Comparison of ENCODE assay signal across 21 cellular contexts in the genomic region with DNA sequence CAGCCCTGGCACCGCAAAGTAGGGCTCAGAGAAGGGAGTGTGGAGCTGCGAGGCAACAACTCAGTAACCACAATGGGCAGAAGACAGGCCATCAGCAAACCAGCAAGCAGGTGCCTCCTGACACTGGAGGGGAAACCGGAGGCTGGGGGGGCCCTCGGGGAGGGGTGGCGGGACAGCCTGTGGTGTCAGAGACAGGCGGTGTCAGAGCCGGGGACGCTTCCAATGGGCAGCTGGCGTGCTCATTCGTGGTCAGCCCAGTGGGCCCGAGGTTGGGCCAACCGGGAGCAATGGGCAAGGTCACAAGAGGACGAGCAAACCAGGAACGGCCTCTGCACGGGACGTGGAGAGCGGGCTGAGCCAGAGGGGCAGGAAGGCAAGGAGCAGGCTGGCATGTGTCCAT.
"Had no signal": no experiment of that assay in that cellular context is flagged by ENCODE, and none has a peak within 500 bp of the region (broad histone marks: within the 10 kb centered on the region; RNA-seq: fewer than 3 reads in every experiment).

No MANE protein-coding gene starts in this region.

- ATAC-seq: activated CD4-positive, alpha-beta T cell treated with anti-CD3 and anti-CD28 coated beads for 36 hours; activated CD8-positive, alpha-beta T cell treated with anti-CD3 and anti-CD28 coated beads, Interleukin-2, amount 10 ng/mL, durations not matched to agents 7 days and 5 days; activated naive CD4-positive, alpha-beta T cell treated with anti-CD3 and anti-CD28 coated beads, Interleukin-2, amount 50 U/mL, for 72 hours; activated T-cell treated with anti-CD3 and anti-CD28 coated beads, Interleukin-2, amount 50 U/mL, for 72 hours; gastroesophageal sphincter had no signal

- H3K27ac ChIP-seq: gastroesophageal sphincter, hepatocyte, left ventricle myocardium inferior, ovary, right atrium auricular region, tibial nerve had no signal

- H3K27me3 ChIP-seq: gastroesophageal sphincter, hepatocyte, ovary, right atrium auricular region, tibial nerve had no signal

- H3K4me1 ChIP-seq: gastroesophageal sphincter, left ventricle myocardium inferior, right atrium auricular region, tibial nerve had no signal

- H3K27me3 Mint-ChIP-seq: activated CD4-positive, alpha-beta T cell treated with anti-CD3 and anti-CD28 coated beads for 36 hours; naive B cell had no signal

- H3K4me3 ChIP-seq: gastroesophageal sphincter, hepatocyte, left ventricle myocardium inferior, ovary, right atrium auricular region, tibial nerve had no signal

- H3K27ac Mint-ChIP-seq: activated CD4-positive, alpha-beta T cell treated with anti-CD3 and anti-CD28 coated beads for 36 hours; activated CD8-positive, alpha-beta T cell treated with anti-CD3 and anti-CD28 coated beads, Interleukin-2, amount 10 ng/mL, durations not matched to agents 7 days and 5 days; activated T-cell treated with anti-CD3 and anti-CD28 coated beads, Interleukin-2, amount 50 U/mL, for 72 hours; nephron progenitor cell had no signal

- H2AFZ ChIP-seq: hepatocyte had no signal

- H3K9me3 ChIP-seq: gastroesophageal sphincter, left ventricle myocardium inferior, ovary, right atrium auricular region, tibial nerve had no signal

- H3K4me2 ChIP-seq: hepatocyte had no signal

- H3K9me3 Mint-ChIP-seq: activated naive CD4-positive, alpha-beta T cell treated with anti-CD3 and anti-CD28 coated beads, Interleukin-2, amount 50 U/mL, for 72 hours; activated T-cell treated with anti-CD3 and anti-CD28 coated beads, Interleukin-2, amount 50 U/mL, for 72 hours; naive B cell; nephron progenitor cell had no signal

- H3K4me3 Mint-ChIP-seq: activated CD4-positive, alpha-beta T cell treated with anti-CD3 and anti-CD28 coated beads for 36 hours; activated CD8-positive, alpha-beta T cell treated with anti-CD3 and anti-CD28 coated beads, Interleukin-2, amount 10 ng/mL, durations not matched to agents 7 days and 5 days; activated T-cell treated with anti-CD3 and anti-CD28 coated beads, Interleukin-2, amount 50 U/mL, for 72 hours; nephron progenitor cell had no signal

- DNase-seq: activated CD4-positive, alpha-beta T cell treated with anti-CD3 and anti-CD28 coated beads for 36 hours; activated CD4-positive, CD25-positive, alpha-beta regulatory T cell; activated CD8-positive, alpha-beta T cell treated with anti-CD3 and anti-CD28 coated beads, Interleukin-2, amount 10 ng/mL, durations not matched to agents 7 days and 5 days; activated naive CD4-positive, alpha-beta T cell; activated T-cell treated with anti-CD3 and anti-CD28 coated beads for 4 hours; activated T-cell treated with anti-CD3 and anti-CD28 coated beads, Interleukin-2, amount 50 U/mL, for 72 hours; effector memory CD4-positive, alpha-beta T cell; islet precursor cell; left ventricle myocardium inferior; naive B cell; nephron progenitor cell; stimulated activated CD4-positive, alpha-beta T cell treated with anti-CD3 and anti-CD28 coated beads, Interleukin-15, amount 100 ng/mL, for 24 hours; stimulated activated CD4-positive, alpha-beta T cell treated with anti-CD3 and anti-CD28 coated beads, Interleukin-2, amount 100 ng/mL, for 24 hours; stimulated activated naive CD4-positive, alpha-beta T cell; T-helper 2 cell had no signal

- H3K79me2 ChIP-seq: hepatocyte had no signal

- H3K36me3 Mint-ChIP-seq: activated naive CD4-positive, alpha-beta T cell treated with anti-CD3 and anti-CD28 coated beads, Interleukin-2, amount 50 U/mL, for 72 hours; naive B cell had no signal

- H3K36me3 ChIP-seq: ovary, right atrium auricular region had no signal
